Comparison of ENCODE assay signal across 8 cellular contexts in the genomic region with DNA sequence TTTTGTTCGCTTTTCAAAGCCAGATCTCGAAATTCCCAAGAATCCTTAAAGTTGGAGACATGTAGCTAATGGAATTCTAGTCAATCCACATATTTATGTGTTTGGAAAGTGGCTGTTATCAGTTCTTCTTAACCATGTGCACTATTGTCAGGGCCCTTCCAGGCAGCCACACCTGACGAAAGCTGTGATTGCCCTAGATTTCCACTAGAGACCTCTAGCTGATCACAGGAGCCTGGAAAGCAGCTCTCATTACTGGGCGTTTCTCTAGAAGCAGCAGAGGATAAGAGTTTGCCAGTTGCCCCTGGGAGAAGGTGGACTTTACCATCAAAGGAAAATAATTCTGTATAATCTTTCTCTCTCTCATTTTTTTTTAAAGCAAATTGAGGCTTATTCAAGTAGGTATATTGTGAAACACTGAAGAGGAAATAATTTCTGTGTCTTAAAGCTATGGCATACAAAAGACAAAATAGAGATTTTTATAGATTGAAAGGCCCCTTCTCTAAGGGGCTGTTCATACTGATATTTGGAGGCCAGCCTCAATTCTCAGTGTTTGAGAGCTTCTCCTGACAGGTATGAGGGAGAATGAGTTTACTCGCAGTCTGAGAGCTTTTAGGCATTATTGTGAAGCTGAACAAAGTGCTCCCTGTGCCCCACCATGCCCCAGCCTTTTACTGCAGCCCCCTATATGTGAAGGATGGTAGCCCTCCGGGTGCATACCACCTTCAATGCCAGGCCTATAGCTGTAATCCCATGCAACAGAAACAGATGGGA.
A peak's percentile ranks its signal among the peaks of the same experiment; 100 is the strongest.
DNase-seq lines count a peak whose midpoint lies in the region; ATAC-seq and TF ChIP-seq lines count a peak whose summit lies in the region.

No MANE protein-coding gene starts in this region.

- H3K4me3 ChIP-seq in Caco-2 (ENCODE audit: low read depth, low read length) (no peak overlapping the region), SK-N-SH (ENCODE audit: low read depth in 2 of 2, low read length in 1 of 2) (no peak overlapping the region)

- BruUV-seq in Caco-2 (replicated peaks; lab: Mats Ljungman, UMichigan) = no TSS peak

- no peaks in the 10 kb centered on the region for H3K27me3 Mint-ChIP-seq in Caco-2 (ENCODE audit: insufficient read depth, unreplicated experiment)

- H2AFZ ChIP-seq in SK-N-SH (ENCODE audit: low read depth) = peak overlapping the region; percentile 19; the same call in 1 of the 2 replicates

- H3K9me3 ChIP-seq in Caco-2 = no peaks in the 10 kb centered on the region
- H3K9me3 ChIP-seq in SK-N-SH = no peaks in the 10 kb centered on the region

- H3K27ac ChIP-seq in SK-N-SH (ENCODE audit: low read depth in 2 of 2, low read length in 1 of 2) (peak overlapping the region in 1 of 2 experiments; percentile 12; a peak in 2 of 4 replicates), foreskin keratinocyte (no peak overlapping the region)

- H3F3A ChIP-seq in SK-N-SH (replicated peaks; ENCODE audit: insufficient read depth) = peaks cover 4% of the 10 kb centered on the region

- peak; percentile 92 for TF ChIP-seq RAD21 in SK-N-SH (IDR thresholded peaks at IDR 0.05; ENCODE audit: low read length)

- CTCF ChIA-PET in Caco-2 (lab: Charles Lee) (interaction anchor here (0.7 to 1.8 kb wide), 7 partner anchors 9 to 590 kb away, joined by 3 to 33 read pairs (median 5); no protein-coding TSS in a partner anchor), SK-N-SH (lab: Yijun Ruan, JAX) (interaction anchor here (0.7 to 4.8 kb wide), 31 partner anchors 8 to 590 kb away, joined by 3 to 68 read pairs (median 4); a partner anchor contains a TSS)

- H3K4me1 ChIP-seq in Caco-2 (no peaks in the 10 kb centered on the region), SK-N-SH (ENCODE audit: control insufficient read depth in 1 of 2, insufficient read depth in 2 of 2, low read depth in 1 of 2, low read length in 1 of 2) (peaks cover 3 to 18% of the 10 kb centered on the region in 2 experiments; a peak in 3 of 4 replicates), foreskin keratinocyte (peaks cover 24% of the 10 kb centered on the region)

- no peaks in the 10 kb centered on the region for H3K36me3 Mint-ChIP-seq in Caco-2 (ENCODE audit: insufficient read depth, unreplicated experiment)

- no peak for TF ChIP-seq EP300 in SK-N-SH (IDR thresholded peaks at IDR 0.05; ENCODE audit: borderline replicate concordance in 1 of 2, low read depth in 1 of 2, low read length in 1 of 2)

- H3K36me3 ChIP-seq in Caco-2 (ENCODE audit: control insufficient read depth, insufficient read depth, low read length) = no peaks in the 10 kb centered on the region
- no peaks in the 10 kb centered on the region for H3K36me3 ChIP-seq in SK-N-SH (replicated peaks in 1 of 2; ENCODE audit: control insufficient read depth in 1 of 2, insufficient read depth in 2 of 2, low read length in 1 of 2)

- intact Hi-C loops in Caco-2 (cut with micrococcal nuclease; ENCODE audit: unreplicated experiment) = loop anchor here (1.0 to 5.0 kb wide), 4 partner anchors 109 to 590 kb away; a partner anchor contains a TSS

- POLR2A ChIA-PET in Caco-2 (lab: Charles Lee) = no interaction called here
- POLR2A ChIA-PET in SK-N-SH (lab: Yijun Ruan, JAX) = interaction anchor here (0.6 to 1.5 kb wide), 3 partner anchors 572 to 1086 kb away, joined by 3 to 6 read pairs (median 4); a partner anchor contains a TSS

- H3K27me3 ChIP-seq in Caco-2 (replicated peaks; ENCODE audit: control insufficient read depth, insufficient read depth, low read length) (no peaks in the 10 kb centered on the region), SK-N-SH (ENCODE audit: insufficient read depth) (no peaks in the 10 kb centered on the region), foreskin keratinocyte (no peaks in the 10 kb centered on the region)

- no peak overlapping the region for H3K4me2 ChIP-seq in SK-N-SH

- DNase-seq in Caco-2 (peak; percentile 72 to 75), HT1080 (ENCODE audit: low read depth) (peak; percentile 68), SK-N-SH (peak; percentile 61), foreskin keratinocyte (peak; percentile 52 to 76), pons (ENCODE audit: low spot score) (peak; percentile 54), NOMO-1 treated with DMSO at 0.1 percent for 48 hours (lab: John Stamatoyannopoulos, UW; ENCODE audit: unreplicated experiment) (no peak)
- no peak for DNase-seq in activated CD8-positive, alpha-beta memory T cell treated with anti-CD3 and anti-CD28 coated beads for 24 hours

- no peak overlapping the region for H3K4me3 Mint-ChIP-seq in Caco-2 (ENCODE audit: unreplicated experiment)

- no peaks in the 10 kb centered on the region for H3K4me1 Mint-ChIP-seq in Caco-2 (ENCODE audit: low read depth, unreplicated experiment)

- no peaks in the 10 kb centered on the region for H3K79me2 ChIP-seq in SK-N-SH (ENCODE audit: insufficient read depth)

- ATAC-seq in foreskin keratinocyte = peak; percentile 75
- no peak for ATAC-seq in GM18870 (IDR thresholded peaks at IDR 0.05; ENCODE audit: unreplicated experiment)

- H3K9me2 ChIP-seq in SK-N-SH = no peaks in the 10 kb centered on the region

- H3K27ac Mint-ChIP-seq in Caco-2 (ENCODE audit: unreplicated experiment) = no peak overlapping the region

- 0 out of 2 replicates have a peak overlapping the region, but pooled peaks have one; percentile 16 for H3K9ac ChIP-seq in SK-N-SH

- H4K20me1 ChIP-seq in SK-N-SH (ENCODE audit: insufficient read depth) = no peaks in the 10 kb centered on the region

- peak; percentile 55 to 80 for TF ChIP-seq CTCF in Caco-2 (IDR thresholded peaks at IDR 0.05; ENCODE audit: insufficient read depth in 1 of 2, low read depth in 1 of 2, low read length in 1 of 2, severe bottlenecking in 1 of 2, unreplicated experiment in 1 of 2)
- peak; percentile 66 for TF ChIP-seq CTCF in SK-N-SH (IDR thresholded peaks at IDR 0.05)
- peak; percentile 89 for TF ChIP-seq CTCF in foreskin keratinocyte (conservative IDR thresholded peaks at IDR 0.05)

- WGBS in SK-N-SH (ENCODE audit: low lambda C conversion rate) = 61% methylated on average over 6 of the region's 6 CpGs

- H3K9me3 Mint-ChIP-seq in Caco-2 (ENCODE audit: unreplicated experiment) = no peaks in the 10 kb centered on the region

TF ChIP-seq in SK-N-SH, 30 proteins besides CTCF, POLR2A, EP300 and RAD21:
- TF ChIP-seq, protein P1, sequence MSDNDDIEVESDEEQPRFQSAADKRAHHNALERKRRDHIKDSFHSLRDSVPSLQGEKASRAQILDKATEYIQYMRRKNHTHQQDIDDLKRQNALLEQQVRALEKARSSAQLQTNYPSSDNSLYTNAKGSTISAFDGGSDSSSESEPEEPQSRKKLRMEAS (IDR thresholded peaks at IDR 0.05; ENCODE audit: low read depth) = no peak
- TF ChIP-seq MEF2A (IDR thresholded peaks at IDR 0.05; ENCODE audit: borderline replicate concordance, low read depth) (no peak), YY1 (IDR thresholded peaks at IDR 0.05; ENCODE audit: low read depth) (no peak), RFX5 (IDR thresholded peaks at IDR 0.05; ENCODE audit: low read length) (no peak), TCF12 (IDR thresholded peaks at IDR 0.05) (no peak), GATA2 (CRISPR knock-in tag; IDR thresholded peaks at IDR 0.05) (0 out of 2 replicates have a peak, but pooled peaks have one; percentile 7), SMC3 (IDR thresholded peaks at IDR 0.05; ENCODE audit: low read depth, low read length) (peak; percentile 90)
- TF ChIP-seq, protein P2, sequence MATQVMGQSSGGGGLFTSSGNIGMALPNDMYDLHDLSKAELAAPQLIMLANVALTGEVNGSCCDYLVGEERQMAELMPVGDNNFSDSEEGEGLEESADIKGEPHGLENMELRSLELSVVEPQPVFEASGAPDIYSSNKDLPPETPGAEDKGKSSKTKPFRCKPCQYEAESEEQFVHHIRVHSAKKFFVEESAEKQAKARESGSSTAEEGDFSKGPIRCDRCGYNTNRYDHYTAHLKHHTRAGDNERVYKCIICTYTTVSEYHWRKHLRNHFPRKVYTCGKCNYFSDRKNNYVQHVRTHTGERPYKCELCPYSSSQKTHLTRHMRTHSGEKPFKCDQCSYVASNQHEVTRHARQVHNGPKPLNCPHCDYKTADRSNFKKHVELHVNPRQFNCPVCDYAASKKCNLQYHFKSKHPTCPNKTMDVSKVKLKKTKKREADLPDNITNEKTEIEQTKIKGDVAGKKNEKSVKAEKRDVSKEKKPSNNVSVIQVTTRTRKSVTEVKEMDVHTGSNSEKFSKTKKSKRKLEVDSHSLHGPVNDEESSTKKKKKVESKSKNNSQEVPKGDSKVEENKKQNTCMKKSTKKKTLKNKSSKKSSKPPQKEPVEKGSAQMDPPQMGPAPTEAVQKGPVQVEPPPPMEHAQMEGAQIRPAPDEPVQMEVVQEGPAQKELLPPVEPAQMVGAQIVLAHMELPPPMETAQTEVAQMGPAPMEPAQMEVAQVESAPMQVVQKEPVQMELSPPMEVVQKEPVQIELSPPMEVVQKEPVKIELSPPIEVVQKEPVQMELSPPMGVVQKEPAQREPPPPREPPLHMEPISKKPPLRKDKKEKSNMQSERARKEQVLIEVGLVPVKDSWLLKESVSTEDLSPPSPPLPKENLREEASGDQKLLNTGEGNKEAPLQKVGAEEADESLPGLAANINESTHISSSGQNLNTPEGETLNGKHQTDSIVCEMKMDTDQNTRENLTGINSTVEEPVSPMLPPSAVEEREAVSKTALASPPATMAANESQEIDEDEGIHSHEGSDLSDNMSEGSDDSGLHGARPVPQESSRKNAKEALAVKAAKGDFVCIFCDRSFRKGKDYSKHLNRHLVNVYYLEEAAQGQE (IDR thresholded peaks at IDR 0.05; ENCODE audit: low read depth, low read length) = no peak

Comparison
In these comparisons a context has a peak if more than half of its experiments do, and no peak if none do; other contexts are left out.
1. DNase-seq: peak in Caco-2 (2 of 2), HT1080 (single experiment), SK-N-SH (single experiment), foreskin keratinocyte (2 of 2) and pons (single experiment); none in NOMO-1 treated with DMSO at 0.1 percent for 48 hours (single experiment) and activated CD8-positive, alpha-beta memory T cell treated with anti-CD3 and anti-CD28 coated beads for 24 hours (single experiment).
2. Peak in every context shown above with its lines, with median percentiles within 50 percentile points of each other: CTCF ChIP-seq.